In the genomic region with DNA sequence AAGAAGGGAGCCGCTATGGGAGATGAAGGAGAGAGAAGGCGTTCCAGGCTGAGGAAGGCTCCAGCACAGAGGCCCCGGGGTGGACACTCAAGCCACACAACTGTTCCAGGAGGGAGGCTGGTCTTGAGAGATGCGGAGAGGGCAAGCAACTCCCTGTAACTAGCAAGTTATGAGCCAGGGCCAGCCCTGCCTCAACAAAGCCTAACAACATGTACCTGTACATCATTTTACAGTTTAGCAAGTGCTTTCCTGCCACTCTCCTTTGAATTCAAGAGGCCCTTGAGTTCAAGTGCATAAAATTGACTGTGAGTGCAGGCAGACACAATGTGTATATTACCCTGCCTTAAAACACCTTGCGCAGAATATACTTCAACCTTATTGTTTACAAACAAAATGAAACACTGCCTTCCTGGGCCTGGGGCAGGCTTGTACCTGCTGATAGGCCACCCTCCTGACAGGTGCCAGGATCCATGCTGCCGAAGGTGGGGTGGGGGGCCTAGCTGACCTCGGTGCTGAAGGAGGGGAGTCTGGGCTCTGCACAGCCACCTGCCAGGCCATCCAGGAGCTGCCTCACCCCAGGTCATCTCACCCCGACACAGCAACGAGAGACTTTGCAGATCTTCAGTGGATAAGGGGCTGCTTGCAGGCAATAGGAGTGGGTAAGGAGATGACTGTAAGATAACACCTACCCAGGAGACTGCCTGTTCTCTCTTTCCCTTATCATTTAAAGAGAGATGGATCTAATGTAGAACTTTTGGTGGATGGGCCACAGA, we compare ENCODE assay signal across 14 cellular contexts.
DNase-seq lines count a peak whose midpoint lies in the region; ATAC-seq and TF ChIP-seq lines count a peak whose summit lies in the region.
"Had no signal": no experiment of that assay in that cellular context is flagged by ENCODE, and none has a peak within 500 bp of the region (broad histone marks: within the 10 kb centered on the region; RNA-seq: fewer than 3 reads in every experiment).

No MANE protein-coding gene starts in this region.

- H3K4me1 ChIP-seq in heart left ventricle (peaks cover 7 to 93% (median 54%) of the 10 kb centered on the region in 12 donors), right cardiac atrium (ENCODE audit: control insufficient read depth, insufficient read depth, low read length) (peaks cover 14% of the 10 kb centered on the region), thyroid gland (peaks cover 0 to 4% of the 10 kb centered on the region in 2 donors)

- H3K36me3 ChIP-seq in heart left ventricle, result no peaks in the 10 kb centered on the region
- H3K36me3 ChIP-seq in thyroid gland, result no peaks in the 10 kb centered on the region
- H3K36me3 ChIP-seq: uterus had no signal

- intact Hi-C loops in heart left ventricle (cut with DNase I) (loop anchor here in 1 of 10 donors (5.0 kb wide), 1 partner anchor 78 kb away; the partner anchor contains the start of gene PPARGC1B), left cardiac atrium (cut with DNase I) (loop anchor here in 1 of 2 donors (5.0 kb wide), 2 partner anchors 78 to 153 kb away; partner anchors contain the start of gene PPARGC1B), right cardiac atrium (cut with DNase I) (no loop called here), thyroid gland (cut with DNase I) (no loop called here)

- WGBS in heart left ventricle, 4 donors, result 57 to 73% (median 68%) methylated on average over 7 to 9 of the region's 9 CpGs
- WGBS in right cardiac atrium, result 83% methylated on average over 9 of the region's 9 CpGs
- WGBS in thyroid gland, 2 donors, result 65 to 66% methylated on average over 8 to 9 of the region's 9 CpGs

- ATAC-seq in heart left ventricle (peak in 1 of 4 donors; percentile 2), left cardiac atrium (no peak), right cardiac atrium (no peak), HG02642 (IDR thresholded peaks at IDR 0.05; ENCODE audit: poor library complexity, unreplicated experiment) (no peak)
- ATAC-seq in activated CD4-positive, CD25-positive, alpha-beta regulatory T cell treated with anti-CD3 and anti-CD28 coated beads, Interleukin-2, amount 50 U/mL, for 24 hours, result no peak

- H3K27ac ChIP-seq in heart left ventricle (peak overlapping the region in 11 of 12 donors; percentile 30 to 87 (median 61)), right cardiac atrium (ENCODE audit: low read length) (peak overlapping the region; percentile 51), thyroid gland (no peak overlapping the region)
- H3K27ac ChIP-seq: stomach, uterus had no signal

- H3K9me3 ChIP-seq in heart left ventricle (no peaks in the 10 kb centered on the region), right cardiac atrium (ENCODE audit: control insufficient read depth, low read length) (no peaks in the 10 kb centered on the region), thyroid gland (no peaks in the 10 kb centered on the region)
- H3K9me3 ChIP-seq: stomach, uterus had no signal

- H3K4me3 ChIP-seq in heart left ventricle (no peak overlapping the region), right cardiac atrium (ENCODE audit: low read length) (no peak overlapping the region), thyroid gland (replicated peaks in 1 of 3) (no peak overlapping the region)
- H3K4me3 ChIP-seq: stomach, uterus had no signal

- TF ChIP-seq CTCF in heart left ventricle (IDR thresholded peaks at IDR 0.05), result no peak
- no peak for TF ChIP-seq CTCF in thyroid gland (IDR thresholded peaks at IDR 0.05)

- DNase-seq in heart left ventricle, result no peak
- DNase-seq in left cardiac atrium, result no peak
- DNase-seq in NCI-H510A treated with DMSO at 0.1 percent for 48 hours (lab: John Stamatoyannopoulos, UW), result peak; percentile 97
- no peak for DNase-seq in right cardiac atrium
- DNase-seq in effector CD8-positive, alpha-beta T cell (lab: John Stamatoyannopoulos, UW), result no peak
- DNase-seq in thyroid gland, result no peak
- DNase-seq: activated gamma-delta T cell treated with Interleukin-2 at 50 U/mL for 16 hours; CD4-positive, alpha-beta T cell; natural killer cell; NK-92 treated with Interleukin-12 subunit alpha and Interleukin-12 subunit beta, amount 100 ng/mL, for 24 hours; stomach; uterus had no signal

- no peaks in the 10 kb centered on the region for H3K27me3 ChIP-seq in heart left ventricle
- H3K27me3 ChIP-seq in right cardiac atrium (ENCODE audit: control insufficient read depth, insufficient read depth), result no peaks in the 10 kb centered on the region
- no peaks in the 10 kb centered on the region for H3K27me3 ChIP-seq in thyroid gland
- H3K27me3 ChIP-seq: stomach, uterus had no signal

- TF ChIP-seq POLR2A in heart left ventricle (IDR thresholded peaks at IDR 0.05), result no peak
- no peak for TF ChIP-seq POLR2A in thyroid gland (IDR thresholded peaks at IDR 0.05)

Comparison
In these comparisons a context has a peak if more than half of its experiments do, and no peak if none do; other contexts are left out.
1. H3K27ac ChIP-seq: peak in heart left ventricle (11 of 12) and right cardiac atrium (single experiment); none in thyroid gland (0 of 3).